ENCODE assay signal across 8 cellular contexts in genomic region chr18:24138281-24138883, GRCh38. TPM values are rescaled to one million over a fixed set of nuclear protein-coding genes. Genes with fewer than 3 reads are reported as not detected.
DNase-seq lines count a peak whose midpoint lies in the region; ATAC-seq, FAIRE-seq and TF ChIP-seq lines count a peak whose summit lies in the region.

No MANE protein-coding gene starts in this region.

- no peaks in the 10 kb centered on the region for H3K27me3 ChIP-seq in AG04450 (ENCODE audit: control insufficient read depth, insufficient read depth, low read length)
- no peaks in the 10 kb centered on the region for H3K27me3 ChIP-seq in H9 (ENCODE audit: insufficient read depth, low read length)
- no peaks in the 10 kb centered on the region for H3K27me3 ChIP-seq in astrocyte (ENCODE audit: insufficient read depth, low read length)
- no peaks in the 10 kb centered on the region for H3K27me3 ChIP-seq in mesendoderm (ENCODE audit: insufficient read depth, low read length, poor library complexity)

- H3K23ac ChIP-seq in H9 (ENCODE audit: insufficient read length, low read depth, low read length) = no peak overlapping the region
- H3K23ac ChIP-seq in mesendoderm (ENCODE audit: low read length) = no peak overlapping the region

- H3K14ac ChIP-seq in H9 (ENCODE audit: insufficient read depth, low read length) = no peak overlapping the region; the same call in 1 of the 2 replicates

- DNase-seq in AG04450 (ENCODE audit: low read depth, low spot score) = no peak
- no peak for DNase-seq in H9
- no peak for DNase-seq in astrocyte (ENCODE audit: low read depth)
- DNase-seq in mesendoderm = no peak
- no peak for DNase-seq in cerebellum (ENCODE audit: low spot score)

- no peak overlapping the region for H4K91ac ChIP-seq in H9 (ENCODE audit: insufficient read length, low read depth, low read length)

- ATAC-seq in GM21528 (IDR thresholded peaks at IDR 0.05; ENCODE audit: low FRiP score, unreplicated experiment) = no peak
- no peak for ATAC-seq in GM18873 (IDR thresholded peaks at IDR 0.05; ENCODE audit: low FRiP score, unreplicated experiment)
- ATAC-seq in HG03432 (IDR thresholded peaks at IDR 0.05; ENCODE audit: unreplicated experiment) = no peak

- H3K18ac ChIP-seq in H9 (ENCODE audit: insufficient read length, low read depth, low read length) (peak overlapping the region; percentile 6), mesendoderm (ENCODE audit: low read length) (peak overlapping the region; percentile 14)

- H2AK5ac ChIP-seq in H9 (ENCODE audit: insufficient read length, low read length) (no peak overlapping the region), mesendoderm (ENCODE audit: low read length) (no peak overlapping the region)

- H2BK5ac ChIP-seq in H9 (ENCODE audit: insufficient read length, low read length) = no peak overlapping the region
- H2BK5ac ChIP-seq in mesendoderm (ENCODE audit: low read length) = no peak overlapping the region

- POLR2A ChIA-PET in AG04450 (lab: Yijun Ruan, JAX) = interaction anchor here (0.6 to 1.8 kb wide), 30 partner anchors 10 to 1347 kb away, joined by 3 to 29 read pairs (median 4); partner anchors contain the start of genes OSBPL1A and TTC39C

- no peak overlapping the region for H2AFZ ChIP-seq in H9 (ENCODE audit: low read length)
- peak overlapping the region; percentile 66 for H2AFZ ChIP-seq in astrocyte (ENCODE audit: low read depth, low read length)

- no peaks in the 10 kb centered on the region for H3K36me3 ChIP-seq in astrocyte (ENCODE audit: insufficient read depth, low read length)
- H3K36me3 ChIP-seq in mesendoderm (ENCODE audit: control insufficient read depth, insufficient read depth, low read length) = no peaks in the 10 kb centered on the region

- H3K9me3 ChIP-seq in AG04450 (ENCODE audit: control insufficient read depth, insufficient read depth, low read length) (peaks cover 3% of the 10 kb centered on the region; the same call in 1 of the 2 replicates), H9 (ENCODE audit: control insufficient read depth, low read depth, low read length) (no peaks in the 10 kb centered on the region), astrocyte (ENCODE audit: insufficient read depth, low read depth, low read length) (no peaks in the 10 kb centered on the region)

- no peak overlapping the region for H4K5ac ChIP-seq in H9 (ENCODE audit: insufficient read length, low read depth, low read length)
- H4K5ac ChIP-seq in mesendoderm (ENCODE audit: low read length) = peak overlapping the region; percentile 81

- H3K9ac ChIP-seq in H9 (ENCODE audit: extremely low read depth, insufficient read length, low read length) (no peak overlapping the region), astrocyte (ENCODE audit: low read length) (peak overlapping the region; percentile 81), mesendoderm (ENCODE audit: low read length) (peak overlapping the region; percentile 70)

- H3K4me2 ChIP-seq in H9 (ENCODE audit: insufficient read depth, insufficient read length, low read length) (peak overlapping the region; percentile 53), astrocyte (ENCODE audit: low read length) (peak overlapping the region; percentile 92), mesendoderm (ENCODE audit: low read length) (peak overlapping the region; percentile 79)

- no peak overlapping the region for H2BK12ac ChIP-seq in H9 (ENCODE audit: insufficient read length, low read depth, low read length)

- no peak overlapping the region for H3K4ac ChIP-seq in H9 (ENCODE audit: low read depth, low read length)
- H3K4ac ChIP-seq in mesendoderm (ENCODE audit: low read depth, low read length) = no peak overlapping the region

- H3K27ac ChIP-seq in AG04450 (ENCODE audit: low read depth, low read length) (peak overlapping the region; percentile 57), H9 (ENCODE audit: insufficient read length, low read depth, low read length) (peak overlapping the region; percentile 86), astrocyte (ENCODE audit: low read depth, low read length) (peak overlapping the region; percentile 20), mesendoderm (ENCODE audit: low read depth, low read length) (no peak overlapping the region)

- H3K4me1 ChIP-seq in H9 (ENCODE audit: insufficient read depth, low read length) = peaks cover 7% of the 10 kb centered on the region; the same call in 1 of the 2 replicates
- peaks cover 14% of the 10 kb centered on the region for H3K4me1 ChIP-seq in astrocyte (ENCODE audit: insufficient read depth, low read length)
- peaks cover 7% of the 10 kb centered on the region for H3K4me1 ChIP-seq in mesendoderm (ENCODE audit: control insufficient read depth, low read depth, low read length)

- TF ChIP-seq CTCF in AG04450 (IDR thresholded peaks at IDR 0.05; ENCODE audit: low read depth, low read length) = no peak
- no peak for TF ChIP-seq CTCF in H9 (conservative IDR thresholded peaks at IDR 0.05)
- no peak for TF ChIP-seq CTCF in astrocyte (IDR thresholded peaks at IDR 0.05; ENCODE audit: insufficient read depth, low read depth, low read length)

- H3K79me2 ChIP-seq in H9 (ENCODE audit: insufficient read depth, low read length) (no peaks in the 10 kb centered on the region), astrocyte (ENCODE audit: insufficient read depth, low read length) (no peaks in the 10 kb centered on the region), mesendoderm (ENCODE audit: control insufficient read depth, insufficient read depth, low read length) (no peaks in the 10 kb centered on the region)

- H3K4me3 ChIP-seq in AG04450 (ENCODE audit: low read depth, low read length) (peak overlapping the region; percentile 62), astrocyte (ENCODE audit: insufficient read depth, low read depth, low read length) (peak overlapping the region; percentile 64), mesendoderm (ENCODE audit: low read length) (peak overlapping the region; percentile 25)

- no peak overlapping the region for H2BK20ac ChIP-seq in H9 (ENCODE audit: low read depth, low read length, poor library complexity, severe bottlenecking)

- H3T11ph ChIP-seq in H9 (ENCODE audit: low read length) = no peak overlapping the region

- H3K79me1 ChIP-seq in H9 (ENCODE audit: insufficient read depth, low read depth, low read length, poor library complexity, severe bottlenecking) (no peaks in the 10 kb centered on the region), mesendoderm (ENCODE audit: low read length) (no peaks in the 10 kb centered on the region)

- H2BK15ac ChIP-seq in H9 (ENCODE audit: low read depth, low read length) = no peak overlapping the region
- no peak overlapping the region for H2BK15ac ChIP-seq in mesendoderm (replicated peaks; ENCODE audit: low read depth)

- H3K36me3 Mint-ChIP-seq in H9 (ENCODE audit: insufficient read depth in 1 of 3, low read depth in 3 of 3) = peaks cover 2 to 5% (median 4%) of the 10 kb centered on the region in 3 experiments; a peak in 6 of 7 replicates
- no peaks in the 10 kb centered on the region for H3K36me3 Mint-ChIP-seq in astrocyte (ENCODE audit: low read depth, unreplicated experiment)

- H2BK120ac ChIP-seq in H9 (ENCODE audit: low read depth, low read length, poor library complexity, severe bottlenecking) (no peak overlapping the region), mesendoderm (ENCODE audit: low read depth, low read length) (no peak overlapping the region)

- H3K23me2 ChIP-seq in H9 (ENCODE audit: insufficient read length, low read depth, low read length, poor library complexity, severe bottlenecking) = peaks cover 3% of the 10 kb centered on the region

- CTCF ChIA-PET in AG04450 (lab: Charles Lee) = interaction anchor here (0.6 to 1.3 kb wide), 5 partner anchors 12 to 349 kb away, joined by 3 to 6 read pairs (median 4); no protein-coding TSS in a partner anchor

- H3K27me3 Mint-ChIP-seq in H9 (ENCODE audit: low read depth) (no peaks in the 10 kb centered on the region), astrocyte (ENCODE audit: low read depth, unreplicated experiment) (no peaks in the 10 kb centered on the region)

- peak overlapping the region; percentile 27 to 95 (median 56); a peak in 4 of 7 replicates for H3K27ac Mint-ChIP-seq in H9
- peak overlapping the region; percentile 6 for H3K27ac Mint-ChIP-seq in astrocyte (ENCODE audit: unreplicated experiment)

- H4K20me1 ChIP-seq in H9 (ENCODE audit: control insufficient read depth, insufficient read depth, insufficient read length) (no peaks in the 10 kb centered on the region), astrocyte (ENCODE audit: insufficient read depth, low read length) (no peaks in the 10 kb centered on the region)

- no CpG with 5 or more reads among the region's 18 CpGs for WGBS in H9 (ENCODE audit: extremely low coverage, insufficient read length, low lambda C conversion rate)
- WGBS in mesendoderm (ENCODE audit: extremely low coverage, insufficient coverage, low lambda C conversion rate) = no CpG with 5 or more reads among the region's 18 CpGs

- peak; percentile 9 for FAIRE-seq in astrocyte (lab: Jason Lieb, UNC)

- peak overlapping the region; percentile 81 to 84 for H3K4me3 Mint-ChIP-seq in H9
- H3K4me3 Mint-ChIP-seq in astrocyte (ENCODE audit: unreplicated experiment) = peak overlapping the region; percentile 86

- H3K56ac ChIP-seq in H9 (ENCODE audit: insufficient read length, low read depth, low read length) (no peak overlapping the region), mesendoderm (ENCODE audit: low read length) (peak overlapping the region; percentile 78)

- no peak overlapping the region for H4K8ac ChIP-seq in H9 (replicated peaks; ENCODE audit: insufficient read length, low read depth, low read length)
- no peak overlapping the region for H4K8ac ChIP-seq in mesendoderm (ENCODE audit: low read depth, low read length)

- peaks cover 25 to 30% of the 10 kb centered on the region in 2 experiments for H3K4me1 Mint-ChIP-seq in H9
- no peaks in the 10 kb centered on the region for H3K4me1 Mint-ChIP-seq in astrocyte (ENCODE audit: low read depth, unreplicated experiment)

- peaks cover 2 to 4% of the 10 kb centered on the region in 2 experiments; a peak in 3 of 5 replicates for H3K9me3 Mint-ChIP-seq in H9
- no peaks in the 10 kb centered on the region for H3K9me3 Mint-ChIP-seq in astrocyte (ENCODE audit: unreplicated experiment)

RNA-seq across cellular contexts. Expression of gene CABYR, which starts 0.5 kb away (rescaled TPM):
- polyA plus RNA-seq in AG04450 (2011; rRNA removed) = 9.9 and 11.8 TPM in 2 replicates
- 7.7 and 8.3 TPM in 2 replicates for polyA minus RNA-seq in AG04450 (2011; rRNA and poly(A)+ RNA removed)
- total RNA-seq in H9 (2021) = 12.3 and 13.6 TPM in 2 replicates
- 7.0 and 7.8 TPM in 2 replicates for total RNA-seq in astrocyte
- polyA plus RNA-seq in mesendoderm (2013, experiment 1 of 2) = 23.0 TPM
- 22.3 TPM for polyA plus RNA-seq in mesendoderm (2013, experiment 2 of 2)
- total RNA-seq in cerebellum = 21.6 TPM
